Comparison of ENCODE assay signal across 12 cellular contexts in the genomic region with DNA sequence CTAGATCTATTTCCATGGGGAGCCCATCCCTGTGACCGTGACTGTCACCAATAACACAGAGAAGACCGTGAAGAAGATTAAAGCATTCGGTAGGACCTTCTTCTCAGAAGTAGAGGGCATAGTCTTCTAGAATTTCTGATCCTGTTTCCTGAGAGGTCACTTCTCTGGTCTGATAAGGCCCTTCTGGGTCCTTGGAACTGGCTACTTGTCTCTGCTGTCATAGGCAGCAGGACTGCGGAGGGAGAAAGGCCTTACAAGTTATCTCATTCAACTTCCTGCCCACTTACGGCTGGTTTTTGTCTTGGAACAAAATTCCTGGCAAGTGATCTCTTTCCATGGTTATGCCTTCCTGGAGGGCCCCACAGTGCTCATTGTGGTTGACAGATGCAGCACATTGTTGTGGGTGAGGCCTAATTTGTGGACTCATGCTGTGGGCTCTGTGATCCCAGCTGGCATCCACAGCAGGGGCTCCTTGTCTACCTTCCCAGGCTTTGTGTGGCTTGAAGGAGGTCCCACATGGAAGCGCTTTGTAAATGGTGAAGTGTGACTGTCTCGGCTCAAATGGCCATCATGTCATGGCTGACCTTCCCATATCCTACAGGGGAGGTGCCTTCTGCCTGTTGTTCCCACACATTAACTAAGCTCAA. TPM values are rescaled to one million over a fixed set of nuclear protein-coding genes. Genes with fewer than 3 reads are reported as not detected.
A peak's percentile ranks its signal among the peaks of the same experiment; 100 is the strongest.
DNase-seq lines count a peak whose midpoint lies in the region; ATAC-seq and TF ChIP-seq lines count a peak whose summit lies in the region.
"Had no signal": no experiment of that assay in that cellular context is flagged by ENCODE, and none has a peak within 500 bp of the region (broad histone marks: within the 10 kb centered on the region; RNA-seq: fewer than 3 reads in every experiment).

No MANE protein-coding gene starts in this region.

- peaks cover 11% of the 10 kb centered on the region for H3K27me3 ChIP-seq in endodermal cell (ENCODE audit: control insufficient read depth, insufficient read depth, low read length, poor library complexity, severe bottlenecking)
- H3K27me3 ChIP-seq: esophagus muscularis mucosa, Peyer's patch, right atrium auricular region had no signal

- no peaks in the 10 kb centered on the region for H3K9me3 ChIP-seq in endodermal cell (ENCODE audit: control insufficient read depth, low read length)
- H3K9me3 ChIP-seq: A549, esophagus muscularis mucosa, Peyer's patch, right atrium auricular region had no signal

- H3K27ac ChIP-seq in endodermal cell (ENCODE audit: low read depth, low read length) = no peak overlapping the region
- H3K27ac ChIP-seq: A549, esophagus muscularis mucosa, Peyer's patch, right atrium auricular region had no signal

- DNase-seq in activated CD4-positive, alpha-beta T cell treated with anti-CD3 and anti-CD28 coated beads, Interleukin-2, amount 10 ng/mL, durations not matched to agents 7 days and 5 days = no peak
- DNase-seq in activated CD4-positive, alpha-beta T cell treated with anti-CD3 and anti-CD28 coated beads, Interleukin-2, amount 50 U/mL, for 1 hour = no peak
- DNase-seq in NCI-H748 (lab: John Stamatoyannopoulos, UW; ENCODE audit: unreplicated experiment) (peak; percentile 70), endodermal cell (peak; percentile 92), SKM-1 treated with dmso at 0.1 percent for 144 hours (lab: John Stamatoyannopoulos, UW; ENCODE audit: unreplicated experiment) (no peak), AG20443 (ENCODE audit: low spot score) (no peak)
- DNase-seq: Peyer's patch had no signal

- H3K36me3 Mint-ChIP-seq in activated CD4-positive, alpha-beta T cell treated with anti-CD3 and anti-CD28 coated beads, Interleukin-2, amount 10 ng/mL, durations not matched to agents 7 days and 5 days (ENCODE audit: low read depth) = peaks cover 15% of the 10 kb centered on the region
- no peaks in the 10 kb centered on the region for H3K36me3 Mint-ChIP-seq in endodermal cell (ENCODE audit: low read depth)
- H3K36me3 Mint-ChIP-seq in stimulated activated memory B cell treated with anti-CD40 and anti-IgM and Interleukin-4, amounts not matched to agents 10 μg/mL and 1 μg/mL and 100 μg/mL, for 72 hours = no peaks in the 10 kb centered on the region

- WGBS in endodermal cell (ENCODE audit: insufficient coverage in 1 of 2, insufficient read length in 1 of 2), 2 experiments = 40 to 45% methylated on average over 5 to 7 of the region's 7 CpGs

- H3K4me3 Mint-ChIP-seq in activated CD4-positive, alpha-beta T cell treated with anti-CD3 and anti-CD28 coated beads, Interleukin-2, amount 10 ng/mL, durations not matched to agents 7 days and 5 days = no peak overlapping the region
- H3K4me3 Mint-ChIP-seq in endodermal cell = no peak overlapping the region
- H3K4me3 Mint-ChIP-seq in stimulated activated memory B cell treated with anti-CD40 and anti-IgM and Interleukin-4, amounts not matched to agents 10 μg/mL and 1 μg/mL and 100 μg/mL, for 72 hours = no peak overlapping the region

- no peaks in the 10 kb centered on the region for H3K36me3 ChIP-seq in endodermal cell (ENCODE audit: control insufficient read depth, insufficient read depth, low read length)
- H3K36me3 ChIP-seq: esophagus muscularis mucosa, Peyer's patch, right atrium auricular region had no signal

- TF ChIP-seq CTCF in endodermal cell (conservative IDR thresholded peaks at IDR 0.05) = no peak

- H3K4me1 Mint-ChIP-seq in activated CD4-positive, alpha-beta T cell treated with anti-CD3 and anti-CD28 coated beads, Interleukin-2, amount 10 ng/mL, durations not matched to agents 7 days and 5 days = peaks cover 44% of the 10 kb centered on the region
- H3K4me1 Mint-ChIP-seq in endodermal cell = peaks cover 15% of the 10 kb centered on the region
- H3K4me1 Mint-ChIP-seq in stimulated activated memory B cell treated with anti-CD40 and anti-IgM and Interleukin-4, amounts not matched to agents 10 μg/mL and 1 μg/mL and 100 μg/mL, for 72 hours = peaks cover 64% of the 10 kb centered on the region

- H3K27ac Mint-ChIP-seq in activated CD4-positive, alpha-beta T cell treated with anti-CD3 and anti-CD28 coated beads, Interleukin-2, amount 10 ng/mL, durations not matched to agents 7 days and 5 days = peak overlapping the region; percentile 41
- no peak overlapping the region for H3K27ac Mint-ChIP-seq in endodermal cell
- peak overlapping the region; percentile 34 for H3K27ac Mint-ChIP-seq in stimulated activated memory B cell treated with anti-CD40 and anti-IgM and Interleukin-4, amounts not matched to agents 10 μg/mL and 1 μg/mL and 100 μg/mL, for 72 hours

- H3K27me3 Mint-ChIP-seq in activated CD4-positive, alpha-beta T cell treated with anti-CD3 and anti-CD28 coated beads, Interleukin-2, amount 10 ng/mL, durations not matched to agents 7 days and 5 days = peaks cover 1% of the 10 kb centered on the region
- H3K27me3 Mint-ChIP-seq in endodermal cell (ENCODE audit: insufficient read depth) = peaks cover 27% of the 10 kb centered on the region
- no peaks in the 10 kb centered on the region for H3K27me3 Mint-ChIP-seq in stimulated activated memory B cell treated with anti-CD40 and anti-IgM and Interleukin-4, amounts not matched to agents 10 μg/mL and 1 μg/mL and 100 μg/mL, for 72 hours

- H3K4me1 ChIP-seq in endodermal cell (ENCODE audit: control insufficient read depth, insufficient read depth, low read length) = peaks cover 10% of the 10 kb centered on the region
- H3K4me1 ChIP-seq: A549, esophagus muscularis mucosa, right atrium auricular region had no signal

- H3K9me3 Mint-ChIP-seq in activated CD4-positive, alpha-beta T cell treated with anti-CD3 and anti-CD28 coated beads, Interleukin-2, amount 10 ng/mL, durations not matched to agents 7 days and 5 days = peaks cover 11% of the 10 kb centered on the region
- H3K9me3 Mint-ChIP-seq in endodermal cell = no peaks in the 10 kb centered on the region
- no peaks in the 10 kb centered on the region for H3K9me3 Mint-ChIP-seq in stimulated activated memory B cell treated with anti-CD40 and anti-IgM and Interleukin-4, amounts not matched to agents 10 μg/mL and 1 μg/mL and 100 μg/mL, for 72 hours

- no peak overlapping the region for H3K9ac ChIP-seq in endodermal cell (ENCODE audit: extremely low read depth, low read length, poor library complexity, severe bottlenecking)

- CTCF ChIA-PET in activated CD4-positive, alpha-beta T cell treated with anti-CD3 and anti-CD28 coated beads, Interleukin-2, amount 10 ng/mL, durations not matched to agents 7 days and 5 days (lab: Charles Lee) = interaction anchor here (0.9 to 3.6 kb wide), 2 partner anchors 13 to 24 kb away, joined by 4 to 12 read pairs; a partner anchor contains a TSS

- H3K4me3 ChIP-seq in endodermal cell (ENCODE audit: low read length) = no peak overlapping the region
- H3K4me3 ChIP-seq: A549, esophagus muscularis mucosa, Peyer's patch, right atrium auricular region had no signal

- POLR2A ChIA-PET in activated CD4-positive, alpha-beta T cell treated with anti-CD3 and anti-CD28 coated beads, Interleukin-2, amount 10 ng/mL, durations not matched to agents 7 days and 5 days (lab: Charles Lee) = no interaction called here

- ATAC-seq in stimulated activated memory B cell treated with anti-CD40 and anti-IgM and Interleukin-4, amounts not matched to agents 10 μg/mL and 1 μg/mL and 100 μg/mL, for 72 hours = no peak
- ATAC-seq in GM21717 (IDR thresholded peaks at IDR 0.05; ENCODE audit: unreplicated experiment) = no peak
- ATAC-seq: A549 had no signal

RNA-seq across cellular contexts. Expression of a gene that starts 22.0 kb away (rescaled TPM):
- total RNA-seq in activated CD4-positive, alpha-beta T cell treated with anti-CD3 and anti-CD28 coated beads, Interleukin-2, amount 10 ng/mL, durations not matched to agents 7 days and 5 days = not detected
- total RNA-seq in endodermal cell = not detected
- not detected for polyA plus RNA-seq in endodermal cell (2013, experiment 1 of 2)
- polyA plus RNA-seq in endodermal cell (2013, experiment 2 of 2) = not detected
- total RNA-seq: esophagus muscularis mucosa, Peyer's patch had no signal
- polyA plus RNA-seq: A549 had no signal

RNA-seq across cellular contexts. Expression of a gene that starts 24.7 kb away (rescaled TPM):
- 10 to 100 TPM; 84.1 to 97.5 TPM for total RNA-seq in activated CD4-positive, alpha-beta T cell treated with anti-CD3 and anti-CD28 coated beads, Interleukin-2, amount 10 ng/mL, durations not matched to agents 7 days and 5 days
- total RNA-seq in endodermal cell = 10 to 100 TPM; 39.2 to 46.9 TPM
- 27.4 TPM for polyA plus RNA-seq in endodermal cell (2013, experiment 1 of 2)
- 22.4 TPM for polyA plus RNA-seq in endodermal cell (2013, experiment 2 of 2)

Comparison
In these comparisons a context has a peak if more than half of its experiments do, and no peak if none do; other contexts are left out.
1. DNase-seq: peak in NCI-H748 (single experiment) and endodermal cell (single experiment); none in activated CD4-positive, alpha-beta T cell treated with anti-CD3 and anti-CD28 coated beads, Interleukin-2, amount 10 ng/mL, durations not matched to agents 7 days and 5 days (single experiment), activated CD4-positive, alpha-beta T cell treated with anti-CD3 and anti-CD28 coated beads, Interleukin-2, amount 50 U/mL, for 1 hour (single experiment), SKM-1 treated with dmso at 0.1 percent for 144 hours (single experiment) and AG20443 (single experiment).